13 cellular contexts compared by ENCODE assay signal in genomic region chr1:227388771-227389170, GRCh38.
"Had no signal": no experiment of that assay in that cellular context is flagged by ENCODE, and none has a peak within 500 bp of the region (broad histone marks: within the 10 kb centered on the region; RNA-seq: fewer than 3 reads in every experiment).

No MANE protein-coding gene starts in this region.

- DNase-seq: activated CD4-positive, alpha-beta memory T cell treated with anti-CD3 and anti-CD28 coated beads for 36 hours; activated CD4-positive, alpha-beta T cell treated with anti-CD3 and anti-CD28 coated beads for 1 hour; activated gamma-delta T cell; activated naive CD8-positive, alpha-beta T cell treated with anti-CD3 and anti-CD28 coated beads, Interleukin-2, amount 10 ng/mL, durations not matched to agents 7 days and 5 days; activated T-cell treated with anti-CD3 and anti-CD28 coated beads, Interleukin-2, amount 50 U/mL, for 4 hours; aorta; heart right ventricle; naive B cell; pancreas; stimulated activated CD4-positive, alpha-beta T cell treated with anti-CD3 and anti-CD28 coated beads, Interleukin-4, amount 100 ng/mL, for 1 hour; stimulated activated CD8-positive, alpha-beta memory T cell treated with anti-CD3 and anti-CD28 coated beads, Interleukin-4, amount 100 ng/mL, for 48 hours; testis; upper lobe of right lung had no signal

- H3K27ac ChIP-seq: pancreas, testis, upper lobe of right lung had no signal

- H3K9me3 ChIP-seq: heart right ventricle, pancreas, testis, upper lobe of right lung had no signal

- H3K27me3 ChIP-seq: heart right ventricle, pancreas, testis, upper lobe of right lung had no signal

- H3K36me3 ChIP-seq: heart right ventricle, pancreas, upper lobe of right lung had no signal

- ATAC-seq: activated T-cell treated with anti-CD3 and anti-CD28 coated beads, Interleukin-2, amount 50 U/mL, for 4 hours; heart right ventricle; pancreas; upper lobe of right lung had no signal

- H3K4me3 ChIP-seq: heart right ventricle, pancreas, testis, upper lobe of right lung had no signal

- H3K4me1 ChIP-seq: pancreas, testis, upper lobe of right lung had no signal
